8 cellular contexts compared by ENCODE assay signal in the genomic region with DNA sequence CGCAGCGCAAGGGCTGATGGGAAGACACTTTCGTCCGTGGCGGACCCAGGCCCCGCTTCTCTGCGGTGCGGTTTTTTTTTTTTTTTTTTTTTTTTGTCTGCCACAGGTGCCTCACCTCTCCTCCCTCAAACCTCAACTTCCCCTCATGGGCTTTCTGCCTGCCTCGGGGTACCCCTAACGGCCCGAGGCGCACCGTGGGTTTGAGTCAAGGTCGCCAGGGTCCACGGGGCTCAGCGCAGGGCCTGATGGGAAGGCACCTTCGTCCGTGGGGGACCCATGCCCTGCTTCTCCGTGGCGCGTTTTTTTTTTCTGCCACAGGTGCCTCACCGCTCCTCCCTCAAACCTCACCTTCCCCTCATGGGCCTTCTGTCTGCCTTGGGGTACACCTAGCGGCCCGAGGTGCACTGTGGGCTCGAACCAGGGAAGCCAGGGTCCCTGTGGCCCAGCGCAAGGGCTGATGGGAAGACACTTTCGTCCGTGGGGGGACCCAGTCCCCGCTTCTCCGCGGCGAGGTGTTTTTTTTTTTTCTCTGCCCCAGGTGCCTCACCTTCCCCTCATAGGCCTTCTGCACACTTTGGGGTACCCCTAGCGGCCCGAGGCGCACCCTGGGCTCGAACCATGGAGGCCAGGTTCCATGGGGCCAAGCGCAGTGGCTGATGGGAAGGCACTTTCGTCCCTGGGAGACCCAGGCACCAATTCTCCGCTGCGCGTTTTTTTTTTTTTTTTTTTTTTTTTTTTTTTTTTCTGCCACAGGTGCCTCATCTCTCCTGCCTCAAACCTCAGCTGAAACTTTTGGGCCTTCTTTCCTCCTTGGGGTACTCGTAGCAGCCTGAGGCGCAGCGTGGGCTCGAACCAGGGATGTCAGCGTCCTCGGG.
A peak's percentile ranks its signal among the peaks of the same experiment; 100 is the strongest.
DNase-seq lines count a peak whose midpoint lies in the region; ATAC-seq and TF ChIP-seq lines count a peak whose summit lies in the region.
"Not testable (repeated sequence)": the region's sequence is repeated elsewhere in the genome, so short reads cannot be mapped to it uniquely, and the experiment has no call there.

No MANE protein-coding gene starts in this region.

- DNase-seq in CD8-positive, alpha-beta T cell; choroid plexus epithelial cell (ENCODE audit: low read depth); psoas muscle; transverse colon: not testable (repeated sequence)
- peak; percentile 5 for DNase-seq in MM.1S
- DNase-seq in T-helper 22 cell (ENCODE audit: low read depth), result peak; percentile 19
- DNase-seq in activated naive CD4-positive, alpha-beta T cell treated with Interleukin-2 at 50 U/mL for 16 hours, result peak; percentile 13
- DNase-seq in left colon, result peak in 1 of 2 donors; percentile 19

- not testable (repeated sequence) for TF ChIP-seq CTCF in CD8-positive, alpha-beta T cell (IDR thresholded peaks at IDR 0.05); MM.1S (IDR thresholded peaks at IDR 0.05; ENCODE audit: low read length); choroid plexus epithelial cell (conservative IDR thresholded peaks at IDR 0.05; ENCODE audit: low read depth, low read length); psoas muscle (IDR thresholded peaks at IDR 0.05); transverse colon (IDR thresholded peaks at IDR 0.05)

- not testable (repeated sequence) for TF ChIP-seq POLR2A in transverse colon (IDR thresholded peaks at IDR 0.05)

- H3K27ac Mint-ChIP-seq in CD8-positive, alpha-beta T cell, result not testable (repeated sequence)

- H3K27ac ChIP-seq in CD8-positive, alpha-beta T cell (ENCODE audit: low read depth, low read length); psoas muscle: not testable (repeated sequence)
- H3K27ac ChIP-seq in MM.1S (ENCODE audit: low read length) (peak overlapping the region; percentile 52; the same call in 1 of the 2 replicates), transverse colon (peak overlapping the region in 2 of 4 donors; percentile 45 to 60)

- not testable (repeated sequence) for H3K79me2 ChIP-seq in MM.1S (ENCODE audit: low read length)

- peak overlapping the region; percentile 47 for H3K4me3 Mint-ChIP-seq in CD8-positive, alpha-beta T cell

- 17 to 29% (median 22%) methylated on average over 14 to 20 of the region's 47 CpGs for WGBS in psoas muscle, 3 donors
- WGBS in transverse colon (ENCODE audit: low coverage in 1 of 2), 2 donors, result 46% methylated on average over 25 of the region's 47 CpGs; no CpG with 5 or more reads in 1 of the 2 donors

- H3K27me3 Mint-ChIP-seq in CD8-positive, alpha-beta T cell (ENCODE audit: low read depth), result not testable (repeated sequence)

- ATAC-seq in CD8-positive, alpha-beta T cell; psoas muscle: not testable (repeated sequence)
- ATAC-seq in left colon, result peak; percentile 33

- peak overlapping the region; percentile 27 for H3K4me3 ChIP-seq in CD8-positive, alpha-beta T cell (ENCODE audit: low read depth, low read length)
- H3K4me3 ChIP-seq in MM.1S (ENCODE audit: low read length) (peak overlapping the region; percentile 46; the same call in 1 of the 2 replicates), choroid plexus epithelial cell (ENCODE audit: low read depth, low read length) (peak overlapping the region; percentile 14), psoas muscle (peak overlapping the region; percentile 46), transverse colon (peak overlapping the region in 3 of 4 donors; percentile 16 to 44 (median 16))

- H3K9me3 ChIP-seq in CD8-positive, alpha-beta T cell (ENCODE audit: low read length); MM.1S (replicated peaks; ENCODE audit: insufficient read depth, low read length); psoas muscle; transverse colon: not testable (repeated sequence)

- in situ Hi-C loops in transverse colon (cut with MboI; ENCODE audit: low pct_ligation_motif_present in 1 of 4, low pct_unique_long_range_greater_than_20kb in 1 of 4, low sequenced_read_pairs in 3 of 4), result not testable (repeated sequence)

- not testable (repeated sequence) for H3K27me3 ChIP-seq in CD8-positive, alpha-beta T cell (ENCODE audit: insufficient read depth, low read length); MM.1S (replicated peaks; ENCODE audit: insufficient read depth, low read length); psoas muscle (ENCODE audit: insufficient read depth in 3 of 3, low read length in 2 of 3); transverse colon

- not testable (repeated sequence) for H3K4me1 ChIP-seq in CD8-positive, alpha-beta T cell (ENCODE audit: insufficient read depth, low read length); MM.1S (ENCODE audit: low read length); psoas muscle; transverse colon

- not testable (repeated sequence) for H3K9me2 ChIP-seq in MM.1S (replicated peaks; ENCODE audit: insufficient read depth, low read length)

- peak overlapping the region; percentile 33; the same call in 1 of the 2 replicates for H3K9ac ChIP-seq in MM.1S (ENCODE audit: low read length)

- H2AFZ ChIP-seq in MM.1S (ENCODE audit: low read length), result 0 out of 2 replicates have a peak overlapping the region, but pooled peaks have one; percentile 15

- H4K20me1 ChIP-seq in MM.1S (ENCODE audit: insufficient read depth, low read length), result not testable (repeated sequence)

- H3K4me2 ChIP-seq in MM.1S (ENCODE audit: low read depth, low read length), result not testable (repeated sequence)

- not testable (repeated sequence) for H3K36me3 ChIP-seq in CD8-positive, alpha-beta T cell (ENCODE audit: insufficient read depth, low read length); MM.1S (replicated peaks; ENCODE audit: insufficient read depth, low read length); psoas muscle (ENCODE audit: insufficient read depth in 1 of 2, low read depth in 1 of 2); transverse colon

- TF ChIP-seq EP300 in transverse colon (IDR thresholded peaks at IDR 0.05; ENCODE audit: low read depth), result not testable (repeated sequence)

- intact Hi-C loops in CD8-positive, alpha-beta T cell (cut with DNase I, micrococcal nuclease); left colon (cut with DNase I, micrococcal nuclease); psoas muscle (cut with DNase I); transverse colon (cut with DNase I; ENCODE audit: low total_unique reads): not testable (repeated sequence)

- not testable (repeated sequence) for H3F3A ChIP-seq in MM.1S (ENCODE audit: insufficient read depth, low read length)

- POLR2A ChIA-PET in CD8-positive, alpha-beta T cell (lab: Charles Lee), result not testable (repeated sequence)

- H3K4me1 Mint-ChIP-seq in CD8-positive, alpha-beta T cell (ENCODE audit: low read depth), result peaks cover 10% of the 10 kb centered on the region

- H3K9me3 Mint-ChIP-seq in CD8-positive, alpha-beta T cell, result not testable (repeated sequence)

- CTCF ChIA-PET in CD8-positive, alpha-beta T cell (lab: Charles Lee), result not testable (repeated sequence)

- H3K36me3 Mint-ChIP-seq in CD8-positive, alpha-beta T cell, result not testable (repeated sequence)
